In the genomic region with DNA sequence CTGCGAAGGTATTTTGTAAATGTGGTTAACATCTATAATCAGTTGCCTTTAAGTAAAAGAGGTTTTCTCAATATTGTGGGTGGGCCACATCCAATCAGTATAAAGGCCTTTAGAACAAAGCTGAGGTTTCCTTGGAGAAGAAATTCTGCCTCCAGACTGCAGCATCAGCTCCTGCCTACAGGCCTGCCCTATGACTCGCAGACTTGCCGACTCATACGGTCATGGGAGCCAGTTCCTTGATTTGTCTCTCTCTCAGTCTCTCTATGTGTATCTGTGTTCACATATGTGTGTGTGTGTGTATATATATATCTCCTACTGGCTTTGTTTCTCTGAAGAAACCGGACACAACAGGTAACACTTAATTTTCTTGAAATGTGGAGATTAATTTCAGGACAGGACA, we compare ENCODE assay signal across 11 cellular contexts. TPM values are rescaled to one million over a fixed set of nuclear protein-coding genes. Genes with fewer than 3 reads are reported as not detected.
DNase-seq lines count a peak whose midpoint lies in the region; ATAC-seq and TF ChIP-seq lines count a peak whose summit lies in the region.
"Had no signal": no experiment of that assay in that cellular context is flagged by ENCODE, and none has a peak within 500 bp of the region (broad histone marks: within the 10 kb centered on the region; RNA-seq: fewer than 3 reads in every experiment).

No MANE protein-coding gene starts in this region.

- no peaks in the 10 kb centered on the region for H3K79me2 ChIP-seq in SK-N-SH (ENCODE audit: insufficient read depth)

- H3F3A ChIP-seq in SK-N-SH (replicated peaks; ENCODE audit: insufficient read depth): no peaks in the 10 kb centered on the region

- no peak for TF ChIP-seq CTCF in SK-N-SH (IDR thresholded peaks at IDR 0.05)
- TF ChIP-seq CTCF in fibroblast of the aortic adventitia (IDR thresholded peaks at IDR 0.05; ENCODE audit: insufficient read depth, low read length): peak; percentile 29

- CTCF ChIA-PET in SK-N-SH (lab: Yijun Ruan, JAX): interaction anchor here (0.6 to 1.4 kb wide), 3 partner anchors 45 to 1121 kb away, joined by 3 to 6 read pairs (median 3); a partner anchor contains a TSS

- H3K4me2 ChIP-seq in SK-N-SH (no peak overlapping the region), neuronal stem cell (ENCODE audit: insufficient read depth, low read length, poor library complexity, severe bottlenecking) (no peak overlapping the region)

- no peaks in the 10 kb centered on the region for H3K9me3 Mint-ChIP-seq in activated naive CD4-positive, alpha-beta T cell treated with anti-CD3 and anti-CD28 coated beads, Interleukin-2, amount 50 U/mL, for 72 hours
- H3K9me3 Mint-ChIP-seq: activated naive CD8-positive, alpha-beta T cell treated with anti-CD3 and anti-CD28 coated beads, Interleukin-2, amount 10 ng/mL, durations not matched to agents 7 days and 5 days; CD14-positive monocyte had no signal

- no peak overlapping the region for H3K9ac ChIP-seq in SK-N-SH
- H3K9ac ChIP-seq in neuronal stem cell (ENCODE audit: low read depth, low read length, poor library complexity): no peak overlapping the region

- H4K8ac ChIP-seq in neuronal stem cell (ENCODE audit: low read depth, low read length): no peak overlapping the region

- H2BK5ac ChIP-seq in neuronal stem cell (ENCODE audit: low read length): no peak overlapping the region

- no peak overlapping the region for H4K91ac ChIP-seq in neuronal stem cell (ENCODE audit: low read depth, low read length, poor library complexity)

- H2AFZ ChIP-seq in SK-N-SH (ENCODE audit: low read depth): no peak overlapping the region
- H2AFZ ChIP-seq in neuronal stem cell (ENCODE audit: low read length): no peak overlapping the region

- no peaks in the 10 kb centered on the region for H3K27me3 ChIP-seq in SK-N-SH (ENCODE audit: insufficient read depth)
- no peaks in the 10 kb centered on the region for H3K27me3 ChIP-seq in neuronal stem cell (ENCODE audit: control insufficient read depth in 3 of 3, insufficient read depth in 3 of 3, low read depth in 1 of 3, low read length in 3 of 3)

- H3K27ac Mint-ChIP-seq in activated naive CD4-positive, alpha-beta T cell treated with anti-CD3 and anti-CD28 coated beads, Interleukin-2, amount 50 U/mL, for 72 hours: no peak overlapping the region
- H3K27ac Mint-ChIP-seq: activated naive CD8-positive, alpha-beta T cell treated with anti-CD3 and anti-CD28 coated beads, Interleukin-2, amount 10 ng/mL, durations not matched to agents 7 days and 5 days had no signal

- H3K9me3 ChIP-seq in SK-N-SH: no peaks in the 10 kb centered on the region
- peaks cover 0 to 5% of the 10 kb centered on the region in 2 donors for H3K9me3 ChIP-seq in neuronal stem cell (replicated peaks in 1 of 2; ENCODE audit: control insufficient read depth in 2 of 2, insufficient read depth in 1 of 2, low read depth in 1 of 2, low read length in 2 of 2)
- H3K9me3 ChIP-seq: HAP-1 had no signal

- H3K23ac ChIP-seq in neuronal stem cell (ENCODE audit: low read depth, low read length, poor library complexity): no peak overlapping the region

- H3K36me3 Mint-ChIP-seq in activated naive CD4-positive, alpha-beta T cell treated with anti-CD3 and anti-CD28 coated beads, Interleukin-2, amount 50 U/mL, for 72 hours: no peaks in the 10 kb centered on the region
- H3K36me3 Mint-ChIP-seq: activated naive CD8-positive, alpha-beta T cell treated with anti-CD3 and anti-CD28 coated beads, Interleukin-2, amount 10 ng/mL, durations not matched to agents 7 days and 5 days had no signal

- H3K4ac ChIP-seq in neuronal stem cell (ENCODE audit: low read length): no peak overlapping the region

- no peak for TF ChIP-seq RAD21 in SK-N-SH (IDR thresholded peaks at IDR 0.05; ENCODE audit: low read length)

- H2BK15ac ChIP-seq in neuronal stem cell (ENCODE audit: low read length): no peak overlapping the region

- H3K27ac ChIP-seq in SK-N-SH (ENCODE audit: low read depth in 2 of 2, low read length in 1 of 2) (no peak overlapping the region), neuronal stem cell (replicated peaks; ENCODE audit: low read length) (no peak overlapping the region)

- no peak overlapping the region for H3K4me3 ChIP-seq in SK-N-SH (ENCODE audit: low read depth in 2 of 2, low read length in 1 of 2)
- no peak overlapping the region for H3K4me3 ChIP-seq in fibroblast of the aortic adventitia (ENCODE audit: low read depth, low read length)
- no peak overlapping the region for H3K4me3 ChIP-seq in neuronal stem cell (ENCODE audit: low read length in 2 of 2)
- H3K4me3 ChIP-seq: HAP-1 had no signal

- POLR2A ChIA-PET in SK-N-SH (lab: Yijun Ruan, JAX): no interaction called here

- no peak for DNase-seq in activated naive CD4-positive, alpha-beta T cell treated with anti-CD3 and anti-CD28 coated beads, Interleukin-2, amount 50 U/mL, for 72 hours (ENCODE audit: low spot score in 2 of 2)
- no peak for DNase-seq in activated naive CD4-positive, alpha-beta T cell treated with Interleukin-2 at 50 U/mL for 16 hours
- DNase-seq in SK-N-SH (no peak), fibroblast of the aortic adventitia (ENCODE audit: low read depth) (peak; percentile 66), neuronal stem cell (ENCODE audit: low spot score) (no peak), NCI-H1092 (lab: John Stamatoyannopoulos, UW) (no peak)
- DNase-seq in stimulated activated CD8-positive, alpha-beta memory T cell treated with anti-CD3 and anti-CD28 coated beads, Interleukin-4, amount 100 ng/mL, for 48 hours: peak; percentile 33
- DNase-seq: activated naive CD8-positive, alpha-beta T cell treated with anti-CD3 and anti-CD28 coated beads, Interleukin-2, amount 10 ng/mL, durations not matched to agents 7 days and 5 days had no signal

- H4K20me1 ChIP-seq in SK-N-SH (ENCODE audit: insufficient read depth): no peaks in the 10 kb centered on the region

- 76% methylated on average over 5 of the region's 5 CpGs for WGBS in SK-N-SH (ENCODE audit: low lambda C conversion rate)
- WGBS in neuronal stem cell (ENCODE audit: extremely low coverage in 2 of 2, insufficient read length in 2 of 2, insufficient replicate concordance in 1 of 2), 2 donors: no CpG with 5 or more reads among the region's 5 CpGs

- no peak overlapping the region for H2AK5ac ChIP-seq in neuronal stem cell (ENCODE audit: low read depth, low read length)

- TF ChIP-seq EP300 in SK-N-SH (IDR thresholded peaks at IDR 0.05; ENCODE audit: borderline replicate concordance in 1 of 2, low read depth in 1 of 2, low read length in 1 of 2): no peak

- H3K18ac ChIP-seq in neuronal stem cell (ENCODE audit: low read length): no peak overlapping the region

- ATAC-seq in activated naive CD4-positive, alpha-beta T cell treated with anti-CD3 and anti-CD28 coated beads, Interleukin-2, amount 50 U/mL, for 72 hours: peak; percentile 70 to 81
- no peak for ATAC-seq in GM18909 (IDR thresholded peaks at IDR 0.05; ENCODE audit: poor library complexity, unreplicated experiment)

- no peak overlapping the region for H2BK12ac ChIP-seq in neuronal stem cell (ENCODE audit: low read length)

- no peak overlapping the region for H2BK120ac ChIP-seq in neuronal stem cell (ENCODE audit: low read depth, low read length)

- H3K4me1 ChIP-seq in SK-N-SH (ENCODE audit: control insufficient read depth in 1 of 2, insufficient read depth in 2 of 2, low read depth in 1 of 2, low read length in 1 of 2) (peaks cover 0 to 5% of the 10 kb centered on the region in 2 experiments; a peak in 2 of 4 replicates), neuronal stem cell (ENCODE audit: control insufficient read depth in 2 of 2, insufficient read depth in 1 of 2, low read depth in 1 of 2, low read length in 2 of 2) (peaks cover 4% of the 10 kb centered on the region in 2 donors)

- H3K36me3 ChIP-seq in SK-N-SH (replicated peaks in 1 of 2; ENCODE audit: control insufficient read depth in 1 of 2, insufficient read depth in 2 of 2, low read length in 1 of 2): peaks cover 4 to 11% of the 10 kb centered on the region in 2 experiments
- H3K36me3 ChIP-seq in neuronal stem cell (replicated peaks in 1 of 2; ENCODE audit: control insufficient read depth in 2 of 2, insufficient read depth in 2 of 2, low read length in 2 of 2): no peaks in the 10 kb centered on the region
- H3K36me3 ChIP-seq: HAP-1 had no signal

- no peaks in the 10 kb centered on the region for H3K9me2 ChIP-seq in SK-N-SH

- no peaks in the 10 kb centered on the region for H3K79me1 ChIP-seq in neuronal stem cell (ENCODE audit: low read depth, low read length)

- no peak overlapping the region for H3K14ac ChIP-seq in neuronal stem cell (ENCODE audit: low read length)

TF ChIP-seq in SK-N-SH, 30 proteins besides CTCF, POLR2A, EP300 and RAD21:
- TF ChIP-seq CHD2 (IDR thresholded peaks at IDR 0.05; ENCODE audit: low read length, partially characterized antibody) (no peak), RXRA (IDR thresholded peaks at IDR 0.05; ENCODE audit: borderline replicate concordance, low read depth) (no peak), FOSL2 (IDR thresholded peaks at IDR 0.05; ENCODE audit: borderline replicate concordance, low read depth) (peak; percentile 50; the same call in 1 of the 2 replicates)

RNA-seq across cellular contexts. Expression of a gene that starts 45.3 kb away (rescaled TPM):
- 1 to 10 TPM; 5.0 to 7.8 TPM for total RNA-seq in activated naive CD4-positive, alpha-beta T cell treated with anti-CD3 and anti-CD28 coated beads, Interleukin-2, amount 50 U/mL, for 72 hours
- 4.1 and 6.3 TPM in 2 replicates for polyA plus RNA-seq in SK-N-SH (2012; rRNA removed)
- 2.1 and 2.9 TPM in 2 replicates for polyA plus RNA-seq in SK-N-SH (2012; cell fraction: cytosol; rRNA removed)
- polyA plus RNA-seq in SK-N-SH (2012; cell fraction: nucleus; rRNA removed): 14.6 and 19.0 TPM in 2 replicates
- 6.8 and 15.2 TPM in 2 replicates for total RNA-seq in fibroblast of the aortic adventitia (ENCODE audit: low replicate concordance)
- 6.4 TPM for polyA plus RNA-seq in neuronal stem cell (2013, experiment 1 of 2)
- 5.5 TPM for polyA plus RNA-seq in neuronal stem cell (2013, experiment 2 of 2)

Comparison
In these comparisons a context has a peak if more than half of its experiments do, and no peak if none do; other contexts are left out.
1. DNase-seq: peak in fibroblast of the aortic adventitia (single experiment) and stimulated activated CD8-positive, alpha-beta memory T cell treated with anti-CD3 and anti-CD28 coated beads, Interleukin-4, amount 100 ng/mL, for 48 hours (single experiment); none in activated naive CD4-positive, alpha-beta T cell treated with anti-CD3 and anti-CD28 coated beads, Interleukin-2, amount 50 U/mL, for 72 hours (0 of 2), activated naive CD4-positive, alpha-beta T cell treated with Interleukin-2 at 50 U/mL for 16 hours (single experiment), SK-N-SH (single experiment), neuronal stem cell (single experiment) and NCI-H1092 (single experiment).